In the genomic region with DNA sequence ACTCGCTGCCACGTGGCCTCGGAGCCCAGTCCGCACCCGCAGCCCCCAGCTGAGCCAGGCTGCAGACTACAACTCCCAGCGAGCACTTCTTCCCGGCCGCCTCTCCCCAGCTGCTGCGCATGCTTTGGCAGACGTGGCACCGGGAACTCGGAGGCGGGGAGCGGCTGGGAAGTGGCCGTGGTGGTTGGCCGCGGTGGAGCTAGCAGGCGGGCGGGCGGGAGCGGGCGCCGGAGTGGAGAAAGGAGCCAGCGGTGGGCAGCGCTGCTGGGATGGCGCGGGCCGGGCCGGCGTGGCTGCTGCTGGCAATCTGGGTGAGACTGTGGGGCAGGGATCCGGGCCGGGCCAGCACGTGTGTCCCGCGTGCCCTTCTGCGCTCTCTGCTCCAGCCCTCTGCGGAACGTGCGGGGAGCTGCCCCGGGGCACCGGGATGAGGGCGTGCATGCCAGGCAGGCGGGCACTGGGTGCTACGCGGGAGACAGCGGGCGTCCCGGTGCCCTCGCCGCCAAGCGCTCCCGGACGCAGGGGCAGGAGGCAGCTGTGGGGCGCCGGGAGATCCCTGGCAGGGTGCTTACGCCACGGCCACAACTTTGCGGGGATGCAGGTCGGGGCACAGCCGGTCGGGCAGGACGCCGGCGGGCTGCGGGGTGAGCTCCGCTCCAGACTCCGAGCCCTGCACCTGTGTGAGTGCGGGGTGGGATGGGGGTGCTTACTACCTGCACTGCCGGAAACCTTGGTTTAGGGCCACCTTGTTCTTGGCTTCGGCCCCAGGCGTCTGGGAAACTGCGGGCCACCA, we compare ENCODE assay signal across 8 cellular contexts. TPM values are rescaled to one million over a fixed set of nuclear protein-coding genes. Genes with fewer than 3 reads are reported as not detected.
A peak's percentile ranks its signal among the peaks of the same experiment; 100 is the strongest.
DNase-seq lines count a peak whose midpoint lies in the region; ATAC-seq, FAIRE-seq and TF ChIP-seq lines count a peak whose summit lies in the region.

A gene (plus strand): TSS at position 130 of the 793 bp plus-strand sequence. CDS start 140 bp downstream, at position 270.

- H3K4me3 ChIP-seq in BJ (ENCODE audit: low read depth, low read length), result peak within 1 kb of the TSS; percentile 90
- H3K4me3 ChIP-seq in dorsolateral prefrontal cortex, result peak within 1 kb of the TSS; percentile 62 to 95 (median 87)
- peak within 1 kb of the TSS; percentile 58 for H3K4me3 ChIP-seq in lower leg skin (ENCODE audit: low read depth, poor library complexity, severe bottlenecking)

- ATAC-seq in HG03457 (IDR thresholded peaks at IDR 0.05; ENCODE audit: unreplicated experiment), result peak; percentile 68

- TF ChIP-seq CTCF in BJ (IDR thresholded peaks at IDR 0.05; ENCODE audit: insufficient read depth, low read depth, low read length), result no peak
- peak in 21 of 56 donors; percentile 7 to 46 (median 23) for TF ChIP-seq CTCF in dorsolateral prefrontal cortex (IDR thresholded peaks at IDR 0.05 in 54 of 56, conservative IDR thresholded peaks at IDR 0.05 in 2 of 56; ENCODE audit: low read depth in 1 of 56, partially characterized antibody in 56 of 56)
- no peak for TF ChIP-seq CTCF in lower leg skin (IDR thresholded peaks at IDR 0.05)

- 0% methylated on average over 18 to 42 of the region's 72 CpGs for WGBS in lower leg skin, 2 donors

- CTCF ChIA-PET in BJ (lab: Yijun Ruan, JAX), result interaction anchor here (0.9 to 2.2 kb wide), 4 partner anchors 10 to 39 kb away, joined by 3 to 8 read pairs (median 6); a partner anchor contains a TSS

- peak within 1 kb of the TSS in 39 of 59 donors; percentile 14 to 88 (median 54) for H3K27ac ChIP-seq in dorsolateral prefrontal cortex

- FAIRE-seq in GM19239 (lab: Jason Lieb, UNC), result peak; percentile 90

- peak; percentile 39 for DNase-seq in BJ (ENCODE audit: low read depth)
- peak; percentile 81 for DNase-seq in GM19239 (ENCODE audit: insufficient read length, low spot score)
- peak; percentile 85 for DNase-seq in NCI-H524 treated with DMSO at 0.1 percent for 48 hours (lab: John Stamatoyannopoulos, UW)
- peak; percentile 26 for DNase-seq in activated CD4-positive, alpha-beta T cell treated with anti-CD3 and anti-CD28 coated beads, Interleukin-2, amount 50 U/mL, for 1 hour
- DNase-seq in dorsolateral prefrontal cortex, result peak; percentile 78 to 96 (median 90)
- peak; percentile 79 to 97 for DNase-seq in lower leg skin (ENCODE audit: low spot score in 2 of 2)
- peak; percentile 80 for DNase-seq in stimulated activated CD4-positive, alpha-beta T cell treated with anti-CD3 and anti-CD28 coated beads, Interleukin-4, amount 100 ng/mL, for 24 hours

- POLR2A ChIA-PET in BJ (lab: Charles Lee), result interaction anchor here (0.6 kb wide), 2 partner anchors 23 to 1144 kb away, joined by 5 to 12 read pairs; no protein-coding TSS in a partner anchor

- TF ChIP-seq POLR2A in lower leg skin (IDR thresholded peaks at IDR 0.05), result no peak

- H3K27me3 ChIP-seq in BJ (ENCODE audit: control insufficient read depth, insufficient read depth, low read length) (peaks cover 2% of the 10 kb centered on the region), dorsolateral prefrontal cortex (no peaks in the 10 kb centered on the region)

- intact Hi-C loops in dorsolateral prefrontal cortex (cut with DNase I), result no loop called here
- intact Hi-C loops in lower leg skin (cut with DNase I; ENCODE audit: low total_unique reads), result no loop called here

- H3K36me3 ChIP-seq in BJ (ENCODE audit: control insufficient read depth, insufficient read depth, low read length), result no peaks in the 10 kb centered on the region

RNA-seq across cellular contexts. Expression of the gene that starts here (rescaled TPM):
- 47.3 and 53.5 TPM in 2 replicates for polyA plus RNA-seq in BJ (2011; rRNA removed)
- polyA minus RNA-seq in BJ (2011; rRNA and poly(A)+ RNA removed), result 19.1 and 21.6 TPM in 2 replicates
- total RNA-seq in dorsolateral prefrontal cortex (10 to 100 TPM in 15 of 120 experiments, 1 to 10 TPM in 105; 2.2 to 14.0 (median 6.8) TPM), lower leg skin (10 to 100 TPM in 1 of 4 donors, 1 to 10 TPM in 3; 4.6 to 17.1 (median 5.3) TPM)

Comparison
In these comparisons a context has a peak if more than half of its experiments do, and no peak if none do; other contexts are left out.
1. Peak in every context shown above with its lines: DNase-seq, ATAC-seq, H3K4me3 ChIP-seq and H3K27ac ChIP-seq.
2. DNase-seq: peak in every context shown above with its lines; median percentile 90 in dorsolateral prefrontal cortex; 88 in lower leg skin; 85 in NCI-H524 treated with DMSO at 0.1 percent for 48 hours; 81 in GM19239; 80 in stimulated activated CD4-positive, alpha-beta T cell treated with anti-CD3 and anti-CD28 coated beads, Interleukin-4, amount 100 ng/mL, for 24 hours; 39 in BJ; 26 in activated CD4-positive, alpha-beta T cell treated with anti-CD3 and anti-CD28 coated beads, Interleukin-2, amount 50 U/mL, for 1 hour.